Comparison of ENCODE assay signal across 18 cellular contexts in genomic region chr5:81904861-81905260, GRCh38.
"Had no signal": no experiment of that assay in that cellular context is flagged by ENCODE, and none has a peak within 500 bp of the region (broad histone marks: within the 10 kb centered on the region; RNA-seq: fewer than 3 reads in every experiment).

No MANE protein-coding gene starts in this region.

- H3K4me1 ChIP-seq: adrenal gland, foreskin keratinocyte, psoas muscle, right lobe of liver had no signal

- H3K4me3 Mint-ChIP-seq: activated CD4-positive, alpha-beta memory T cell treated with anti-CD3 and anti-CD28 coated beads for 36 hours; activated CD4-positive, alpha-beta T cell treated with anti-CD3 and anti-CD28 coated beads for 36 hours; activated CD8-positive, alpha-beta memory T cell treated with anti-CD3 and anti-CD28 coated beads, Interleukin-2, amount 10 ng/mL, durations not matched to agents 7 days and 5 days; activated T-cell treated with anti-CD3 and anti-CD28 coated beads, Interleukin-2, amount 50 U/mL, for 24 hours; nephron progenitor cell; T-helper 17 cell had no signal

- ATAC-seq: activated CD4-positive, alpha-beta T cell treated with anti-CD3 and anti-CD28 coated beads for 36 hours; activated CD8-positive, alpha-beta memory T cell treated with anti-CD3 and anti-CD28 coated beads, Interleukin-2, amount 10 ng/mL, durations not matched to agents 7 days and 5 days; foreskin keratinocyte; heart left ventricle; psoas muscle; right lobe of liver; T-helper 17 cell had no signal

- H3K9me3 ChIP-seq: adrenal gland, psoas muscle, right lobe of liver, thoracic aorta had no signal

- H3K27me3 Mint-ChIP-seq: activated CD4-positive, alpha-beta memory T cell treated with anti-CD3 and anti-CD28 coated beads for 36 hours; activated CD4-positive, alpha-beta T cell treated with anti-CD3 and anti-CD28 coated beads for 36 hours; activated CD8-positive, alpha-beta memory T cell treated with anti-CD3 and anti-CD28 coated beads, Interleukin-2, amount 10 ng/mL, durations not matched to agents 7 days and 5 days; activated T-cell treated with anti-CD3 and anti-CD28 coated beads, Interleukin-2, amount 50 U/mL, for 24 hours; T-helper 17 cell had no signal

- H3K27me3 ChIP-seq: adrenal gland, cardiac muscle cell, foreskin keratinocyte, heart left ventricle, right lobe of liver, spleen had no signal

- H3K4me1 Mint-ChIP-seq: activated CD4-positive, alpha-beta T cell treated with anti-CD3 and anti-CD28 coated beads for 36 hours; activated CD8-positive, alpha-beta memory T cell treated with anti-CD3 and anti-CD28 coated beads, Interleukin-2, amount 10 ng/mL, durations not matched to agents 7 days and 5 days; T-helper 17 cell had no signal

- H3K36me3 ChIP-seq: adrenal gland, cardiac muscle cell, heart left ventricle, right lobe of liver, spleen, thoracic aorta had no signal

- H3K27ac ChIP-seq: adrenal gland, cardiac muscle cell, coronary artery, foreskin keratinocyte, heart left ventricle, psoas muscle, right lobe of liver, spleen, thoracic aorta had no signal

- H3K4me3 ChIP-seq: adrenal gland, cardiac muscle cell, coronary artery, heart left ventricle, psoas muscle, right lobe of liver, spleen, thoracic aorta had no signal

- H3K36me3 Mint-ChIP-seq: activated CD8-positive, alpha-beta memory T cell treated with anti-CD3 and anti-CD28 coated beads, Interleukin-2, amount 10 ng/mL, durations not matched to agents 7 days and 5 days had no signal

- H3K27ac Mint-ChIP-seq: activated CD4-positive, alpha-beta memory T cell treated with anti-CD3 and anti-CD28 coated beads for 36 hours; activated CD4-positive, alpha-beta T cell treated with anti-CD3 and anti-CD28 coated beads for 36 hours; activated CD8-positive, alpha-beta memory T cell treated with anti-CD3 and anti-CD28 coated beads, Interleukin-2, amount 10 ng/mL, durations not matched to agents 7 days and 5 days; activated T-cell treated with anti-CD3 and anti-CD28 coated beads, Interleukin-2, amount 50 U/mL, for 24 hours; nephron progenitor cell; T-helper 17 cell had no signal

- DNase-seq: activated CD4-positive, alpha-beta memory T cell treated with anti-CD3 and anti-CD28 coated beads for 36 hours; activated CD4-positive, alpha-beta T cell treated with anti-CD3 and anti-CD28 coated beads for 36 hours; activated CD8-positive, alpha-beta memory T cell treated with anti-CD3 and anti-CD28 coated beads, Interleukin-2, amount 10 ng/mL, durations not matched to agents 7 days and 5 days; activated naive CD4-positive, alpha-beta T cell treated with anti-CD3 and anti-CD28 coated beads, Interleukin-2, amount 50 U/mL, for 16 hours; activated T-cell treated with anti-CD3 and anti-CD28 coated beads, Interleukin-2, amount 50 U/mL, for 24 hours; adrenal gland; foreskin keratinocyte; heart left ventricle; mesenchymal stem cell; nephron progenitor cell; psoas muscle; right lobe of liver; spleen; stimulated activated CD4-positive, alpha-beta T cell treated with anti-CD3 and anti-CD28 coated beads, Interleukin-1b, Interleukin-23, amount 100 ng/mL, for 48 hours; T-helper 17 cell had no signal
